Comparison of ENCODE assay signal across 8 cellular contexts in the genomic region with DNA sequence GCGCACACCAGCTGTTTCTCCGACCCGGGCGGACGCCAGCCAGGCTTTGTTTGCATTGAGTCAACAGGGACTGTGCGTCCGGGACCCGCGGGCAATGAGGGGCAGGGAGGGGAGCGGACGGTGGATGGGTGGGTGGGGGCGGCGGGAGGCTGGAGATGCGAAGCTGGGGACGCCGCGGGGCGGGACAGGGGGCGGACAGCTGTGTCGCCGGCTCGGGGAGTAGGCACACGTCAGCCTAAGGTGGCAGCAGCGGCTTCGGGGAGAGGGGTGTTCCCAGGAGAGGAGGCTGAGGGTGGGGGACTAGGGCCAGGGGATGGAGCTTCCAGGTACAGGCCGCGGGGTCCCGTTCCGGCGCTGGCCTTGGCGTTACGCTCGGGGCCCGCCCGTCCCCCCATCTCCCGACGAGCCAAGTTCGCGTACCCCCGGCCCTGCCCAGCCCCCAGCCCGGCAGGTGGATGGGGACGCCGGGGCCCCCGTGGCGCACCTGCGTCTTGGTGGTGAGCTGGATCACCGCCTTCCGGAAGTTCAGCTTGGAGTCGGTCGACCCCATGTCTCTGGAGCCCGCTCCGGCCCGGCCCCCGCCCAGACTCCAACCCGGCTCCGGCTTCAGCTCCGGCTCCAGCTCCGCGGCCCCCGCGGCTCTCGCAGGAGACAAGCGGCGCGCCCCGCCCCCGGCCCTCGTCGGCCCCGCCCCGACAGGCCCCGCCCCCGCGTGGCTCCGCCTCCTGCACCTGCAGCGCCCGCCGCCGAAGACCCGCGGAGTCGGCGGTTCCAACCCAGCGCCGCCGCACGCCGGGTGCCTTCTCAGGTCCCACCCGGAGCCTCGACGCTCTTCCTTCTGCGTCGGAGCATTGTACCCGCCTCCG. TPM values are rescaled to one million over a fixed set of nuclear protein-coding genes. Genes with fewer than 3 reads are reported as not detected.
DNase-seq lines count a peak whose midpoint lies in the region; ATAC-seq and TF ChIP-seq lines count a peak whose summit lies in the region.

A gene with protein sequence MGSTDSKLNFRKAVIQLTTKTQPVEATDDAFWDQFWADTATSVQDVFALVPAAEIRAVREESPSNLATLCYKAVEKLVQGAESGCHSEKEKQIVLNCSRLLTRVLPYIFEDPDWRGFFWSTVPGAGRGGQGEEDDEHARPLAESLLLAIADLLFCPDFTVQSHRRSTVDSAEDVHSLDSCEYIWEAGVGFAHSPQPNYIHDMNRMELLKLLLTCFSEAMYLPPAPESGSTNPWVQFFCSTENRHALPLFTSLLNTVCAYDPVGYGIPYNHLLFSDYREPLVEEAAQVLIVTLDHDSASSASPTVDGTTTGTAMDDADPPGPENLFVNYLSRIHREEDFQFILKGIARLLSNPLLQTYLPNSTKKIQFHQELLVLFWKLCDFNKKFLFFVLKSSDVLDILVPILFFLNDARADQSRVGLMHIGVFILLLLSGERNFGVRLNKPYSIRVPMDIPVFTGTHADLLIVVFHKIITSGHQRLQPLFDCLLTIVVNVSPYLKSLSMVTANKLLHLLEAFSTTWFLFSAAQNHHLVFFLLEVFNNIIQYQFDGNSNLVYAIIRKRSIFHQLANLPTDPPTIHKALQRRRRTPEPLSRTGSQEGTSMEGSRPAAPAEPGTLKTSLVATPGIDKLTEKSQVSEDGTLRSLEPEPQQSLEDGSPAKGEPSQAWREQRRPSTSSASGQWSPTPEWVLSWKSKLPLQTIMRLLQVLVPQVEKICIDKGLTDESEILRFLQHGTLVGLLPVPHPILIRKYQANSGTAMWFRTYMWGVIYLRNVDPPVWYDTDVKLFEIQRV (minus strand): TSS at position 653 of the 866 bp plus-strand sequence. CDS start 103 bp downstream, at position 550.

- no peaks in the 10 kb centered on the region for H3K36me3 Mint-ChIP-seq in effector memory CD8-positive, alpha-beta T cell (ENCODE audit: insufficient read depth)
- no peaks in the 10 kb centered on the region for H3K36me3 Mint-ChIP-seq in mesothelial cell of epicardium

- ATAC-seq in effector memory CD8-positive, alpha-beta T cell (replicated peaks) = peak; percentile 88
- ATAC-seq in GM21717 (IDR thresholded peaks at IDR 0.05; ENCODE audit: unreplicated experiment) (no peak), HG03025 (IDR thresholded peaks at IDR 0.05; ENCODE audit: low FRiP score, unreplicated experiment) (no peak)

- CTCF ChIA-PET in GM10248 (lab: Yijun Ruan, JAX) = interaction anchor here (0.9 to 12.8 kb wide), 8 partner anchors 10 to 229 kb away, joined by 3 to 148 read pairs (median 5); no protein-coding TSS in a partner anchor

- peaks cover 5 to 33% of the 10 kb centered on the region in 2 donors for H3K27me3 Mint-ChIP-seq in effector memory CD8-positive, alpha-beta T cell
- H3K27me3 Mint-ChIP-seq in mesothelial cell of epicardium (ENCODE audit: low read depth) = peaks cover 44% of the 10 kb centered on the region

- peaks cover 6 to 10% of the 10 kb centered on the region in 2 donors for H3K4me1 Mint-ChIP-seq in effector memory CD8-positive, alpha-beta T cell (ENCODE audit: low read depth in 2 of 2)
- H3K4me1 Mint-ChIP-seq in mesothelial cell of epicardium = peaks cover 28% of the 10 kb centered on the region

- peak within 1 kb of the TSS; percentile 72 to 79 for H3K27ac Mint-ChIP-seq in effector memory CD8-positive, alpha-beta T cell
- H3K27ac Mint-ChIP-seq in mesothelial cell of epicardium = peak within 1 kb of the TSS; percentile 5

- TF ChIP-seq CTCF in GM10248 (IDR thresholded peaks at IDR 0.05; ENCODE audit: control extremely low read depth, extremely low read depth, low read depth, missing control alignments) (no peak), mesothelial cell of epicardium (IDR thresholded peaks at IDR 0.05; ENCODE audit: unreplicated experiment) (no peak)

- DNase-seq in GM10248 (ENCODE audit: extremely low spot score) (peak; percentile 86), NCI-H2196 treated with DMSO at 0.1 percent for 48 hours (lab: John Stamatoyannopoulos, UW; ENCODE audit: unreplicated experiment) (peak; percentile 43), mesothelial cell of epicardium (ENCODE audit: low spot score in 2 of 2, unreplicated experiment in 2 of 2) (peak; percentile 72 to 83)
- DNase-seq in activated CD8-positive, alpha-beta memory T cell treated with anti-CD3 and anti-CD28 coated beads for 48 hours (ENCODE audit: low read depth in 2 of 3, low spot score in 2 of 3) = peak; percentile 47 to 65 (median 63)
- peak; percentile 51 to 67 (median 60) for DNase-seq in effector memory CD8-positive, alpha-beta T cell
- DNase-seq in stimulated activated CD8-positive, alpha-beta memory T cell treated with anti-CD3 and anti-CD28 coated beads, Interleukin-12 subunit alpha, Interleukin-12 subunit beta, amount 100 ng/mL, for 4 hours (ENCODE audit: low read depth) = peak; percentile 74

- H3K9me3 Mint-ChIP-seq in effector memory CD8-positive, alpha-beta T cell = no peaks in the 10 kb centered on the region
- no peaks in the 10 kb centered on the region for H3K9me3 Mint-ChIP-seq in mesothelial cell of epicardium

- POLR2A ChIA-PET in GM10248 (lab: Yijun Ruan, JAX) = interaction anchor here (0.5 to 0.6 kb wide), 2 partner anchors 241 to 471 kb away, joined by 3 to 4 read pairs; no protein-coding TSS in a partner anchor

- H3K4me3 Mint-ChIP-seq in effector memory CD8-positive, alpha-beta T cell = peak within 1 kb of the TSS; percentile 83 to 92
- peak within 1 kb of the TSS; percentile 70 for H3K4me3 Mint-ChIP-seq in mesothelial cell of epicardium

RNA-seq across cellular contexts. Expression of the gene that starts here (rescaled TPM):
- 50.7 to 56.3 TPM (median 54.2 TPM) in 3 replicates for total RNA-seq in mesothelial cell of epicardium
